In the genomic region with DNA sequence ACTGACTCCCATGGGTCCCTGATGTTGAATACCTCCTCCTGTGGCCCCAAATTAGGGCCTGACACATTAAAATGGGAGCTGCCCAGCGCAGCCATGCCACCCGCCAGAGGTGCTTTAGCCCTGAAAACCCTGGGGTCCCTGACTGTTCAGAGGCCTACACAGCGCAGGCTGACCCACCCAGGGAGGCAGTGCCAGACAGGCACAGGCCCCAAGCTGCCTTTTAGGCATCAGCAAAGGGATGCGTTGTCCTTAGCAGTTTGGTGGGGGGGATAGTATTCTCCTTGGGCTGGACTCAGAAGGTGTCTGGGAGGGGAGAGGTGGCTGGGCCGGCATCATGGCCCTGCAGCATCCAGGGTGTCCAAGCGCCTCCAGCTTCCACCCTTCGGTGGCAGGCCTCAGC, we compare ENCODE assay signal across 8 cellular contexts. TPM values are rescaled to one million over a fixed set of nuclear protein-coding genes. Genes with fewer than 3 reads are reported as not detected.
DNase-seq lines count a peak whose midpoint lies in the region; ATAC-seq lines count a peak whose summit lies in the region.

No MANE protein-coding gene starts in this region.

- no peak overlapping the region for H3K27ac ChIP-seq in iPS-18a (ENCODE audit: low read length)

- H3K36me3 Mint-ChIP-seq in T-helper 2 cell treated with Interferon-gamma antibody and Interleukin-4, amounts not matched to agents 5 μg/mL and 100 μg/mL, for 36 hours (ENCODE audit: low read depth): peaks cover 7% of the 10 kb centered on the region
- H3K36me3 Mint-ChIP-seq in activated T-helper 1 cell treated with anti-CD3 and anti-CD28 coated beads, Interleukin-12 subunit alpha, Interleukin-12 subunit beta, Interleukin-2, Interleukin-4 antibody, amounts not matched to agents 30 ng/mL and 10 ng/mL and 1 ng/mL, durations not matched to agents 14 hours and 24 hours and 36 hours (ENCODE audit: low read depth): peaks cover 19% of the 10 kb centered on the region
- peaks cover 33% of the 10 kb centered on the region for H3K36me3 Mint-ChIP-seq in stimulated activated effector memory CD8-positive, alpha-beta T cell treated with anti-CD3 and anti-CD28 coated beads, Interleukin-12 subunit alpha, Interleukin-12 subunit beta, amount 100 ng/mL, for 72 hours

- H3K9ac ChIP-seq in iPS-18a (ENCODE audit: low read length): no peak overlapping the region

- ATAC-seq in stimulated activated effector memory CD8-positive, alpha-beta T cell treated with anti-CD3 and anti-CD28 coated beads, Interleukin-12 subunit alpha, Interleukin-12 subunit beta, amount 100 ng/mL, for 72 hours: no peak
- ATAC-seq in GM19351 (IDR thresholded peaks at IDR 0.05; ENCODE audit: unreplicated experiment): no peak
- no peak for ATAC-seq in HG03196 (IDR thresholded peaks at IDR 0.05; ENCODE audit: unreplicated experiment)

- H3K36me3 ChIP-seq in iPS-18a (ENCODE audit: control insufficient read depth, low read depth, low read length): peaks cover 9% of the 10 kb centered on the region

- H3K4me3 Mint-ChIP-seq in T-helper 2 cell treated with Interferon-gamma antibody and Interleukin-4, amounts not matched to agents 5 μg/mL and 100 μg/mL, for 36 hours: peak overlapping the region; percentile 12
- peak overlapping the region; percentile 7 for H3K4me3 Mint-ChIP-seq in activated T-helper 1 cell treated with anti-CD3 and anti-CD28 coated beads, Interleukin-12 subunit alpha, Interleukin-12 subunit beta, Interleukin-2, Interleukin-4 antibody, amounts not matched to agents 30 ng/mL and 10 ng/mL and 1 ng/mL, durations not matched to agents 14 hours and 24 hours and 36 hours
- H3K4me3 Mint-ChIP-seq in stimulated activated effector memory CD8-positive, alpha-beta T cell treated with anti-CD3 and anti-CD28 coated beads, Interleukin-12 subunit alpha, Interleukin-12 subunit beta, amount 100 ng/mL, for 72 hours: peak overlapping the region; percentile 45

- H3K4me1 ChIP-seq in iPS-18a (ENCODE audit: control insufficient read depth, low read depth, low read length): no peaks in the 10 kb centered on the region

- no peak for DNase-seq in T-helper 2 cell treated with Interferon-gamma antibody and Interleukin-4, amounts not matched to agents 5 μg/mL and 100 μg/mL, for 36 hours (ENCODE audit: low spot score)
- DNase-seq in T-helper 2 cell: no peak
- no peak for DNase-seq in activated T-helper 1 cell treated with anti-CD3 and anti-CD28 coated beads, Interleukin-12 subunit alpha, Interleukin-12 subunit beta, Interleukin-2, Interleukin-4 antibody, amounts not matched to agents 30 ng/mL and 10 ng/mL and 1 ng/mL, durations not matched to agents 14 hours and 24 hours and 36 hours (ENCODE audit: low spot score)
- DNase-seq in stimulated activated effector memory CD8-positive, alpha-beta T cell treated with anti-CD3 and anti-CD28 coated beads, Interleukin-12 subunit alpha, Interleukin-12 subunit beta, amount 100 ng/mL, for 72 hours (ENCODE audit: low spot score in 2 of 2): no peak
- DNase-seq in NCI-H226: no peak

- H3K27me3 ChIP-seq in iPS-18a (ENCODE audit: control insufficient read depth, insufficient read depth, low read length): no peaks in the 10 kb centered on the region

- no peaks in the 10 kb centered on the region for H3K9me3 Mint-ChIP-seq in T-helper 2 cell treated with Interferon-gamma antibody and Interleukin-4, amounts not matched to agents 5 μg/mL and 100 μg/mL, for 36 hours
- no peaks in the 10 kb centered on the region for H3K9me3 Mint-ChIP-seq in activated T-helper 1 cell treated with anti-CD3 and anti-CD28 coated beads, Interleukin-12 subunit alpha, Interleukin-12 subunit beta, Interleukin-2, Interleukin-4 antibody, amounts not matched to agents 30 ng/mL and 10 ng/mL and 1 ng/mL, durations not matched to agents 14 hours and 24 hours and 36 hours
- no peaks in the 10 kb centered on the region for H3K9me3 Mint-ChIP-seq in stimulated activated effector memory CD8-positive, alpha-beta T cell treated with anti-CD3 and anti-CD28 coated beads, Interleukin-12 subunit alpha, Interleukin-12 subunit beta, amount 100 ng/mL, for 72 hours

- no peaks in the 10 kb centered on the region for H3K27me3 Mint-ChIP-seq in T-helper 2 cell treated with Interferon-gamma antibody and Interleukin-4, amounts not matched to agents 5 μg/mL and 100 μg/mL, for 36 hours (ENCODE audit: low read depth)
- no peaks in the 10 kb centered on the region for H3K27me3 Mint-ChIP-seq in activated T-helper 1 cell treated with anti-CD3 and anti-CD28 coated beads, Interleukin-12 subunit alpha, Interleukin-12 subunit beta, Interleukin-2, Interleukin-4 antibody, amounts not matched to agents 30 ng/mL and 10 ng/mL and 1 ng/mL, durations not matched to agents 14 hours and 24 hours and 36 hours (ENCODE audit: insufficient read depth)

- H3K9me3 ChIP-seq in iPS-18a (ENCODE audit: control insufficient read depth, low read depth, low read length): no peaks in the 10 kb centered on the region

- intact Hi-C loops in activated T-helper 1 cell treated with anti-CD3 and anti-CD28 coated beads, Interleukin-12 subunit alpha, Interleukin-12 subunit beta, Interleukin-2, Interleukin-4 antibody, amounts not matched to agents 30 ng/mL and 10 ng/mL and 1 ng/mL, durations not matched to agents 14 hours and 24 hours and 36 hours (cut with micrococcal nuclease): no loop called here

- H3K4me1 Mint-ChIP-seq in T-helper 2 cell treated with Interferon-gamma antibody and Interleukin-4, amounts not matched to agents 5 μg/mL and 100 μg/mL, for 36 hours (ENCODE audit: low read depth): peaks cover 9% of the 10 kb centered on the region
- H3K4me1 Mint-ChIP-seq in activated T-helper 1 cell treated with anti-CD3 and anti-CD28 coated beads, Interleukin-12 subunit alpha, Interleukin-12 subunit beta, Interleukin-2, Interleukin-4 antibody, amounts not matched to agents 30 ng/mL and 10 ng/mL and 1 ng/mL, durations not matched to agents 14 hours and 24 hours and 36 hours (ENCODE audit: low read depth): peaks cover 8% of the 10 kb centered on the region
- peaks cover 9% of the 10 kb centered on the region for H3K4me1 Mint-ChIP-seq in stimulated activated effector memory CD8-positive, alpha-beta T cell treated with anti-CD3 and anti-CD28 coated beads, Interleukin-12 subunit alpha, Interleukin-12 subunit beta, amount 100 ng/mL, for 72 hours

- H3K4me3 ChIP-seq in iPS-18a (ENCODE audit: low read length): peak overlapping the region; percentile 52

- no peak overlapping the region for H3K27ac Mint-ChIP-seq in T-helper 2 cell treated with Interferon-gamma antibody and Interleukin-4, amounts not matched to agents 5 μg/mL and 100 μg/mL, for 36 hours
- no peak overlapping the region for H3K27ac Mint-ChIP-seq in activated T-helper 1 cell treated with anti-CD3 and anti-CD28 coated beads, Interleukin-12 subunit alpha, Interleukin-12 subunit beta, Interleukin-2, Interleukin-4 antibody, amounts not matched to agents 30 ng/mL and 10 ng/mL and 1 ng/mL, durations not matched to agents 14 hours and 24 hours and 36 hours
- no peak overlapping the region for H3K27ac Mint-ChIP-seq in stimulated activated effector memory CD8-positive, alpha-beta T cell treated with anti-CD3 and anti-CD28 coated beads, Interleukin-12 subunit alpha, Interleukin-12 subunit beta, amount 100 ng/mL, for 72 hours

RNA-seq across cellular contexts. Expression of a gene that starts 1.4 kb away (rescaled TPM):
- 11.8 and 13.0 TPM in 2 replicates for total RNA-seq in activated T-helper 1 cell treated with anti-CD3 and anti-CD28 coated beads, Interleukin-12 subunit alpha, Interleukin-12 subunit beta, Interleukin-2, Interleukin-4 antibody, amounts not matched to agents 30 ng/mL and 10 ng/mL and 1 ng/mL, durations not matched to agents 14 hours and 24 hours and 36 hours

RNA-seq across cellular contexts. Expression of a gene that starts 38.3 kb away (rescaled TPM):
- 117 TPM in 2 replicates for total RNA-seq in activated T-helper 1 cell treated with anti-CD3 and anti-CD28 coated beads, Interleukin-12 subunit alpha, Interleukin-12 subunit beta, Interleukin-2, Interleukin-4 antibody, amounts not matched to agents 30 ng/mL and 10 ng/mL and 1 ng/mL, durations not matched to agents 14 hours and 24 hours and 36 hours

RNA-seq across cellular contexts. Expression of a gene that starts 40.4 kb away (rescaled TPM):
- total RNA-seq in activated T-helper 1 cell treated with anti-CD3 and anti-CD28 coated beads, Interleukin-12 subunit alpha, Interleukin-12 subunit beta, Interleukin-2, Interleukin-4 antibody, amounts not matched to agents 30 ng/mL and 10 ng/mL and 1 ng/mL, durations not matched to agents 14 hours and 24 hours and 36 hours: 25.8 and 27.6 TPM in 2 replicates

RNA-seq across cellular contexts. Expression of a gene that starts 56.9 kb away (rescaled TPM):
- total RNA-seq in activated T-helper 1 cell treated with anti-CD3 and anti-CD28 coated beads, Interleukin-12 subunit alpha, Interleukin-12 subunit beta, Interleukin-2, Interleukin-4 antibody, amounts not matched to agents 30 ng/mL and 10 ng/mL and 1 ng/mL, durations not matched to agents 14 hours and 24 hours and 36 hours: 87.6 and 88.2 TPM in 2 replicates
